In the genomic region with DNA sequence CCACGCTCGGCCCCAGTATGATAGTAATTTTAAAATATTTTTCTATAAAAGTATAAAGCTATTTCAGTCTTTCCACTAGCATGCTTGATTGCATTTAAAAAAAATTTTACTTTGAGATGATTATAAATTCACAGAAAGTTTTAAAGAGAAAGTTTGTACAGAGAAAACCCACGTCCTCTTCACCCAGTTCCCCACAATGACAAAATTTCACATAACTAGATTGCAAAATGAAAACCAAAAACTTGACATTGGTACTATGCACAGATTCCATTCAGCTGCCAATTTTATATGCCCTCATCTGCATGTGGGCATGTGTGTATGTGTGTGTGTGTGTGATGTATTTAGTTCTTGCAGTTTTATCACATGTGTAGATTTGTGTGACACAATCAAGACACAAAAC, we compare ENCODE assay signal across 12 cellular contexts. TPM values are rescaled to one million over a fixed set of nuclear protein-coding genes. Genes with fewer than 3 reads are reported as not detected.
"Had no signal": no experiment of that assay in that cellular context is flagged by ENCODE, and none has a peak within 500 bp of the region (broad histone marks: within the 10 kb centered on the region; RNA-seq: fewer than 3 reads in every experiment).

No MANE protein-coding gene starts in this region.

- H3K4me2 ChIP-seq: GM23338 had no signal

- H3K36me3 ChIP-seq: HAP-1 had no signal

- H3K27ac Mint-ChIP-seq: GM23338, H9, HFFc6 had no signal

- FAIRE-seq: H1, H54 had no signal

- H2AFZ ChIP-seq: GM23248, GM23338 had no signal

- H3K4me1 ChIP-seq: HAP-1 had no signal

- H3K27ac ChIP-seq: GM23248 had no signal

- H3K9me3 ChIP-seq: HAP-1 had no signal

- H3K4me1 Mint-ChIP-seq: GM23338, H9 had no signal

- H3K4me3 Mint-ChIP-seq: GM23338, H9, HFFc6 had no signal

- H3K9me3 Mint-ChIP-seq: HFFc6 had no signal

- H3K9ac ChIP-seq: GM23248 had no signal

- DNase-seq: GM23248, GOT3, H7, H9, HCEC 1CT, HFFc6 had no signal

- ATAC-seq: GM23338, HCT116 had no signal

- H3K4me3 ChIP-seq: GM23248, GM23338, HAP-1 had no signal

RNA-seq across cellular contexts. Expression of gene BARHL1, which starts 57.1 kb away (rescaled TPM):
- total RNA-seq: GM23248, GM23338, H1, H4, H7, H9, HFFc6 had no signal
- polyA plus RNA-seq: GM23248, GM23338, H1 had no signal
